9 cellular contexts compared by ENCODE assay signal in the genomic region with DNA sequence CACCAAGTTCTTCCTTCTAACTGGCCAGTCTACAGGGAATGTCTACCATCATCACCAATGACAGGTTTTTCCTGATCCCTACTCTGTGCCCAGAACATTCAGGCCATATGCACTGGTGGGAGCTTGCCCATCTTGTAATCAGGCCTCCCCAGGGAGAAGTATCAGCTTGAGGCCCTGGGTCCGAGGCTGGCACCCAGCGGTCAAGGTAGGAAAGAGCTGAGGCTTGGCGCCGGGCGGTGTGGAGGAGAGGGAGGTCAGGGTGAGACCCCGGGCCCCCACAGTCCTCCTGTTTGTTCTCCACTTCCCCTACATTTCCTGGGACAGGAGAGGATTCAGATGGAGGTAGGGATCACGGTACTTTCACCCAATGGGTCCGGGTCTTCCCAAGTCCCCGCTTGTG. TPM values are rescaled to one million over a fixed set of nuclear protein-coding genes. Genes with fewer than 3 reads are reported as not detected.
DNase-seq lines count a peak whose midpoint lies in the region; ATAC-seq lines count a peak whose summit lies in the region.
"Had no signal": no experiment of that assay in that cellular context is flagged by ENCODE, and none has a peak within 500 bp of the region (broad histone marks: within the 10 kb centered on the region; RNA-seq: fewer than 3 reads in every experiment).

No MANE protein-coding gene starts in this region.

- DNase-seq in HT-29 (ENCODE audit: low spot score) (peak; percentile 35), left lobe of liver (ENCODE audit: low spot score) (peak; percentile 70), DMS 273 treated with DMSO at 0.1 percent for 48 hours (lab: John Stamatoyannopoulos, UW) (no peak), DMS114 treated with DMSO at 0.1 percent for 48 hours (lab: John Stamatoyannopoulos, UW; ENCODE audit: unreplicated experiment) (no peak), cerebellar cortex (ENCODE audit: low spot score) (no peak)
- no peak for DNase-seq in activated T-helper 2 cell treated with anti-CD3 and anti-CD28 coated beads, Interferon-gamma antibody, Interleukin-2, Interleukin-4, amounts not matched to agents 10 μg/mL and 5 μg/mL and 100 μg/mL, durations not matched to agents 14 hours and 24 hours and 36 hours (ENCODE audit: low spot score)
- DNase-seq in stimulated activated naive CD8-positive, alpha-beta T cell treated with anti-CD3 and anti-CD28 coated beads, Interleukin-15, amount 100 ng/mL, for 72 hours: no peak

- ATAC-seq in left lobe of liver (peak; percentile 2), GM19023 (IDR thresholded peaks at IDR 0.05; ENCODE audit: unreplicated experiment) (no peak)
- ATAC-seq in stimulated activated naive CD8-positive, alpha-beta T cell treated with anti-CD3 and anti-CD28 coated beads, Interleukin-15, amount 100 ng/mL, for 72 hours: no peak

- intact Hi-C loops in activated T-helper 2 cell treated with anti-CD3 and anti-CD28 coated beads, Interferon-gamma antibody, Interleukin-2, Interleukin-4, amounts not matched to agents 10 μg/mL and 5 μg/mL and 100 μg/mL, durations not matched to agents 14 hours and 24 hours and 36 hours (cut with micrococcal nuclease): loop anchor here (1.0 kb wide), 1 partner anchor 64 kb away; no protein-coding TSS in a partner anchor

- H3K4me1 Mint-ChIP-seq in activated T-helper 2 cell treated with anti-CD3 and anti-CD28 coated beads, Interferon-gamma antibody, Interleukin-2, Interleukin-4, amounts not matched to agents 10 μg/mL and 5 μg/mL and 100 μg/mL, durations not matched to agents 14 hours and 24 hours and 36 hours (ENCODE audit: low read depth): peaks cover 10% of the 10 kb centered on the region
- peaks cover 24% of the 10 kb centered on the region for H3K4me1 Mint-ChIP-seq in stimulated activated naive CD8-positive, alpha-beta T cell treated with anti-CD3 and anti-CD28 coated beads, Interleukin-15, amount 100 ng/mL, for 72 hours

- H3K27me3 Mint-ChIP-seq in activated T-helper 2 cell treated with anti-CD3 and anti-CD28 coated beads, Interferon-gamma antibody, Interleukin-2, Interleukin-4, amounts not matched to agents 10 μg/mL and 5 μg/mL and 100 μg/mL, durations not matched to agents 14 hours and 24 hours and 36 hours (ENCODE audit: low read depth): peaks cover 7% of the 10 kb centered on the region
- H3K27me3 Mint-ChIP-seq in stimulated activated naive CD8-positive, alpha-beta T cell treated with anti-CD3 and anti-CD28 coated beads, Interleukin-15, amount 100 ng/mL, for 72 hours: peaks cover 13% of the 10 kb centered on the region

- H3K27ac Mint-ChIP-seq in activated T-helper 2 cell treated with anti-CD3 and anti-CD28 coated beads, Interferon-gamma antibody, Interleukin-2, Interleukin-4, amounts not matched to agents 10 μg/mL and 5 μg/mL and 100 μg/mL, durations not matched to agents 14 hours and 24 hours and 36 hours: no peak overlapping the region
- H3K27ac Mint-ChIP-seq in stimulated activated naive CD8-positive, alpha-beta T cell treated with anti-CD3 and anti-CD28 coated beads, Interleukin-15, amount 100 ng/mL, for 72 hours: peak overlapping the region in 1 of 2 donors; percentile 75
- H3K27ac Mint-ChIP-seq: T-helper 1 cell treated with Interleukin-12 subunit alpha and Interleukin-12 subunit beta and Interleukin-4 antibody, amounts not matched to agents 30 μg/mL and 1 μg/mL, for 36 hours had no signal

- H3K36me3 Mint-ChIP-seq in activated T-helper 2 cell treated with anti-CD3 and anti-CD28 coated beads, Interferon-gamma antibody, Interleukin-2, Interleukin-4, amounts not matched to agents 10 μg/mL and 5 μg/mL and 100 μg/mL, durations not matched to agents 14 hours and 24 hours and 36 hours (ENCODE audit: low read depth): no peaks in the 10 kb centered on the region

- peak overlapping the region; percentile 21 for H3K4me3 Mint-ChIP-seq in activated T-helper 2 cell treated with anti-CD3 and anti-CD28 coated beads, Interferon-gamma antibody, Interleukin-2, Interleukin-4, amounts not matched to agents 10 μg/mL and 5 μg/mL and 100 μg/mL, durations not matched to agents 14 hours and 24 hours and 36 hours (ENCODE audit: low read depth)
- peak overlapping the region; percentile 41 to 58 for H3K4me3 Mint-ChIP-seq in stimulated activated naive CD8-positive, alpha-beta T cell treated with anti-CD3 and anti-CD28 coated beads, Interleukin-15, amount 100 ng/mL, for 72 hours
- H3K4me3 Mint-ChIP-seq: T-helper 1 cell treated with Interleukin-12 subunit alpha and Interleukin-12 subunit beta and Interleukin-4 antibody, amounts not matched to agents 30 μg/mL and 1 μg/mL, for 36 hours had no signal

- no peaks in the 10 kb centered on the region for H3K9me3 Mint-ChIP-seq in activated T-helper 2 cell treated with anti-CD3 and anti-CD28 coated beads, Interferon-gamma antibody, Interleukin-2, Interleukin-4, amounts not matched to agents 10 μg/mL and 5 μg/mL and 100 μg/mL, durations not matched to agents 14 hours and 24 hours and 36 hours
- no peaks in the 10 kb centered on the region for H3K9me3 Mint-ChIP-seq in stimulated activated naive CD8-positive, alpha-beta T cell treated with anti-CD3 and anti-CD28 coated beads, Interleukin-15, amount 100 ng/mL, for 72 hours
- H3K9me3 Mint-ChIP-seq: T-helper 1 cell treated with Interleukin-12 subunit alpha and Interleukin-12 subunit beta and Interleukin-4 antibody, amounts not matched to agents 30 μg/mL and 1 μg/mL, for 36 hours had no signal

RNA-seq across cellular contexts. Expression of a gene that starts 15.5 kb away (rescaled TPM):
- total RNA-seq in HT-29 (2014; rRNA removed; shearing (Covaris generic)): 107 and 118 TPM in 2 replicates
- 13.7 and 15.3 TPM in 2 replicates for total RNA-seq in activated T-helper 2 cell treated with anti-CD3 and anti-CD28 coated beads, Interferon-gamma antibody, Interleukin-2, Interleukin-4, amounts not matched to agents 10 μg/mL and 5 μg/mL and 100 μg/mL, durations not matched to agents 14 hours and 24 hours and 36 hours
- 547 TPM for total RNA-seq in left lobe of liver

Comparison
In these comparisons a context has a peak if more than half of its experiments do, and no peak if none do; other contexts are left out.
1. DNase-seq: peak in HT-29 (single experiment) and left lobe of liver (single experiment); none in activated T-helper 2 cell treated with anti-CD3 and anti-CD28 coated beads, Interferon-gamma antibody, Interleukin-2, Interleukin-4, amounts not matched to agents 10 μg/mL and 5 μg/mL and 100 μg/mL, durations not matched to agents 14 hours and 24 hours and 36 hours (single experiment), stimulated activated naive CD8-positive, alpha-beta T cell treated with anti-CD3 and anti-CD28 coated beads, Interleukin-15, amount 100 ng/mL, for 72 hours (0 of 2), DMS 273 treated with DMSO at 0.1 percent for 48 hours (single experiment), DMS114 treated with DMSO at 0.1 percent for 48 hours (single experiment) and cerebellar cortex (single experiment).